ENCODE assay signal across 1 cellular context in the genomic region with DNA sequence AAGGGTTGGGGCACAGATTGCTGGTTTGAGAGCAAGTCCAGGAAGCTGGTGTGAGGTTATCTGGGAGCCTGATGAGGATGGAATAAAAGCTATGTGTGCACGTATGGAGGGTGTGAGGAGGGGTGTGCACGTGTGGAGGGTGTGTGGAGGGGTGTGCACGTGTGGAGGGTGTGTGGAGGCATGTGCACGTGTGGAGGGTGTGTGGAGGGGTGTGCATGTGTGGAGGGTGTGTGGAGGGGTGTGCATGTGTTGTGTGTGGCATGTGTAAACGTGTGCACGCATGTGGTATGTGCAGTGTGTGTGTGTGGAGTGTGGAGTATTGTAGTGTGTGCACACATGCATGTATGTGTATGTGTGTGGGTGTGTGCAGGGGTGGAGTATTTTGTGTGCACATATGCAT.
TF ChIP-seq lines count a peak whose summit lies in the region.

No MANE protein-coding gene starts in this region.

TF ChIP-seq in H1, 55 proteins besides CTCF, POLR2A, EP300 and RAD21:
- no peak for TF ChIP-seq RNF2 (IDR thresholded peaks at IDR 0.05; ENCODE audit: borderline replicate concordance, low read depth, low read length, missing control alignments, poor library complexity, severe bottlenecking)
- TF ChIP-seq MAFK (IDR thresholded peaks at IDR 0.05; ENCODE audit: low read depth, low read length), result no peak
- TF ChIP-seq SIN3A (conservative IDR thresholded peaks at IDR 0.05 in 1 of 2, IDR thresholded peaks at IDR 0.05 in 1 of 2; ENCODE audit: low read depth in 1 of 2, low read length in 2 of 2), result no peak
- no peak for TF ChIP-seq BRCA1 (IDR thresholded peaks at IDR 0.05; ENCODE audit: low read depth, low read length)
- no peak for TF ChIP-seq NANOG (IDR thresholded peaks at IDR 0.05; ENCODE audit: insufficient read depth, low read depth, low read length, poor library complexity, severe bottlenecking)
